Comparison of ENCODE assay signal across 10 cellular contexts in the genomic region with DNA sequence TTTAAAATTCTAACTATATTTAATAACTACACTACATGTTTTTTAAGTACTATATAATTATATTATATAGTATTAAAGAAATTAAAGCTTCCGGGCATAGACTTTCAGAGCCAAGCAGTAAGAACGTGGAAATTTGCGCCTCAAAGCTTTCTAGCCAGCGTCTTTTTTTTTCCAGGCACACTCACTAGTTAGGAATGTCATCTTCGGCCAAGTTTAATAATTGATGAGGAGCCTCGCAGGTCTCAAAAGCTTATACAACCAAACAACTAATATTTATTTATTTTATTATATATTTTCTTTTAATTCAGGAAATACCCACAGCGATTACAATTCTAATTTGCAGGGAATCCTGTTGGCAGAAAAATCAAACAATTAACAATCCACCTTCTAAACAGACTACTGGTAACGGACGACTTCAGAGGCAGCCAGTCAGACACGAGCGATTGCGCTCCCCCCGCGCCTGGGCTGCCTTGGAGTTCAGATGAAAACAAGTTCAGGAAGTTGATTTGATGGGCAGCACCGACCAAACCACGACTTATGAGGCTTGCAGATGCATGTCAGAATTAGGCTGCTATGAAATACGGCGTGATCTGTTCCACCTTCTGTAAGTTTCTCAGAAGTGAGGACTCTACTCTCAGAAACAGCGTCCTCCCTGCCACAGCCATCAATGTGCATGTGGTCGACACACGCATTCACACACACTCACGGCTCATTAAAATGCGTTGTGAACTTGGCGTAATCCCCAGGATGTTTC.
DNase-seq lines count a peak whose midpoint lies in the region; ATAC-seq and TF ChIP-seq lines count a peak whose summit lies in the region.
"Had no signal": no experiment of that assay in that cellular context is flagged by ENCODE, and none has a peak within 500 bp of the region (broad histone marks: within the 10 kb centered on the region; RNA-seq: fewer than 3 reads in every experiment).

No MANE protein-coding gene starts in this region.

- CTCF ChIA-PET in A673 (lab: Charles Lee) (no interaction called here), Caco-2 (lab: Charles Lee) (no interaction called here)

- no peaks in the 10 kb centered on the region for H3K9me3 ChIP-seq in A673 (ENCODE audit: low read depth, low read length, poor library complexity, severe bottlenecking)
- no peaks in the 10 kb centered on the region for H3K9me3 ChIP-seq in Caco-2
- no peaks in the 10 kb centered on the region for H3K9me3 ChIP-seq in gastroesophageal sphincter
- H3K9me3 ChIP-seq: tibial nerve had no signal

- H3K27me3 Mint-ChIP-seq in T-helper 1 cell treated with Interleukin-12 subunit alpha and Interleukin-12 subunit beta and Interleukin-4 antibody, amounts not matched to agents 30 μg/mL and 1 μg/mL, for 36 hours (ENCODE audit: low read depth), result peaks cover 47% of the 10 kb centered on the region
- H3K27me3 Mint-ChIP-seq in naive thymus-derived CD8-positive, alpha-beta T cell, result peaks cover 0 to 29% (median 1%) of the 10 kb centered on the region in 5 donors
- H3K27me3 Mint-ChIP-seq in Caco-2 (ENCODE audit: insufficient read depth, unreplicated experiment), result peaks cover 32% of the 10 kb centered on the region

- H3K36me3 ChIP-seq in A673 (ENCODE audit: insufficient read depth, low read length, poor library complexity, severe bottlenecking) (no peaks in the 10 kb centered on the region), Caco-2 (ENCODE audit: control insufficient read depth, insufficient read depth, low read length) (no peaks in the 10 kb centered on the region), gastroesophageal sphincter (no peaks in the 10 kb centered on the region)
- H3K36me3 ChIP-seq: tibial nerve had no signal

- H3K9me3 Mint-ChIP-seq in T-helper 1 cell treated with Interleukin-12 subunit alpha and Interleukin-12 subunit beta and Interleukin-4 antibody, amounts not matched to agents 30 μg/mL and 1 μg/mL, for 36 hours, result no peaks in the 10 kb centered on the region
- no peaks in the 10 kb centered on the region for H3K9me3 Mint-ChIP-seq in naive thymus-derived CD8-positive, alpha-beta T cell
- no peaks in the 10 kb centered on the region for H3K9me3 Mint-ChIP-seq in Caco-2 (ENCODE audit: unreplicated experiment)

- peak; percentile 71 to 81 for ATAC-seq in naive thymus-derived CD8-positive, alpha-beta T cell
- ATAC-seq in HG03196 (IDR thresholded peaks at IDR 0.05; ENCODE audit: unreplicated experiment) (no peak), SK-N-SH treated with all-trans-retinoic acid at 6 μM for 48 hours (no peak), gastroesophageal sphincter (no peak)
- ATAC-seq: HCT116 had no signal

- peaks cover 1% of the 10 kb centered on the region for H3K36me3 Mint-ChIP-seq in T-helper 1 cell treated with Interleukin-12 subunit alpha and Interleukin-12 subunit beta and Interleukin-4 antibody, amounts not matched to agents 30 μg/mL and 1 μg/mL, for 36 hours (ENCODE audit: low read depth)
- H3K36me3 Mint-ChIP-seq in naive thymus-derived CD8-positive, alpha-beta T cell, result no peaks in the 10 kb centered on the region
- H3K36me3 Mint-ChIP-seq in Caco-2 (ENCODE audit: insufficient read depth, unreplicated experiment), result no peaks in the 10 kb centered on the region

- H3K4me1 ChIP-seq in A673 (ENCODE audit: insufficient read depth, low read length, poor library complexity, severe bottlenecking) (peaks cover 89% of the 10 kb centered on the region), Caco-2 (no peaks in the 10 kb centered on the region), gastroesophageal sphincter (no peaks in the 10 kb centered on the region)

- H3K27me3 ChIP-seq in A673 (replicated peaks; ENCODE audit: insufficient read depth, low read depth, low read length, poor library complexity) (no peaks in the 10 kb centered on the region), Caco-2 (replicated peaks; ENCODE audit: control insufficient read depth, insufficient read depth, low read length) (peaks cover 4% of the 10 kb centered on the region), gastroesophageal sphincter (peaks cover 86% of the 10 kb centered on the region)

- no peak for TF ChIP-seq POLR2A in gastroesophageal sphincter (IDR thresholded peaks at IDR 0.05)

- H3K27ac Mint-ChIP-seq in T-helper 1 cell treated with Interleukin-12 subunit alpha and Interleukin-12 subunit beta and Interleukin-4 antibody, amounts not matched to agents 30 μg/mL and 1 μg/mL, for 36 hours, result peak overlapping the region; percentile 86
- peak overlapping the region; percentile 80 to 99 (median 98) for H3K27ac Mint-ChIP-seq in naive thymus-derived CD8-positive, alpha-beta T cell
- no peak overlapping the region for H3K27ac Mint-ChIP-seq in Caco-2 (ENCODE audit: unreplicated experiment)

- POLR2A ChIA-PET in A673 (lab: Charles Lee; ENCODE audit: low non-redundant PET) (interaction anchor here (0.5 to 1.8 kb wide), 3 partner anchors 27 to 259 kb away, joined by 3 to 22 read pairs (median 11); no protein-coding TSS in a partner anchor), Caco-2 (lab: Charles Lee) (no interaction called here)
- POLR2A ChIA-PET in naive thymus-derived CD8-positive, alpha-beta T cell (lab: Charles Lee), result interaction anchor here (0.7 to 4.1 kb wide), 13 partner anchors 9 to 1133 kb away, joined by 4 to 59 read pairs (median 9); a partner anchor contains a TSS

- H3K4me3 ChIP-seq in A673 (ENCODE audit: low read depth, low read length, poor library complexity, severe bottlenecking) (peak overlapping the region; percentile 15), Caco-2 (ENCODE audit: low read depth, low read length) (no peak overlapping the region), gastroesophageal sphincter (no peak overlapping the region)

- peak overlapping the region; percentile 73 for H3K4me3 Mint-ChIP-seq in T-helper 1 cell treated with Interleukin-12 subunit alpha and Interleukin-12 subunit beta and Interleukin-4 antibody, amounts not matched to agents 30 μg/mL and 1 μg/mL, for 36 hours
- H3K4me3 Mint-ChIP-seq in naive thymus-derived CD8-positive, alpha-beta T cell, result peak overlapping the region; percentile 69 to 97 (median 89)
- no peak overlapping the region for H3K4me3 Mint-ChIP-seq in Caco-2 (ENCODE audit: unreplicated experiment)

- BruUV-seq in A673 (replicated peaks; lab: Mats Ljungman, UMichigan) (no TSS peak), Caco-2 (replicated peaks; lab: Mats Ljungman, UMichigan) (no TSS peak)

- H3K4me1 Mint-ChIP-seq in T-helper 1 cell treated with Interleukin-12 subunit alpha and Interleukin-12 subunit beta and Interleukin-4 antibody, amounts not matched to agents 30 μg/mL and 1 μg/mL, for 36 hours (ENCODE audit: low read depth), result peaks cover 27% of the 10 kb centered on the region
- H3K4me1 Mint-ChIP-seq in naive thymus-derived CD8-positive, alpha-beta T cell, result peaks cover 36 to 78% (median 58%) of the 10 kb centered on the region in 4 donors
- H3K4me1 Mint-ChIP-seq in Caco-2 (ENCODE audit: low read depth, unreplicated experiment), result no peaks in the 10 kb centered on the region

- intact Hi-C loops in A673 (cut with micrococcal nuclease; ENCODE audit: unreplicated experiment), result loop anchor here (10.0 kb wide), 2 partner anchors 430 to 820 kb away; a partner anchor contains a TSS
- intact Hi-C loops in Caco-2 (cut with micrococcal nuclease; ENCODE audit: unreplicated experiment), result no loop called here

- TF ChIP-seq EP300 in gastroesophageal sphincter (IDR thresholded peaks at IDR 0.05), result no peak

- H3K27ac ChIP-seq in A673 (ENCODE audit: low read depth, low read length, poor library complexity, severe bottlenecking) (peak overlapping the region; percentile 92), gastroesophageal sphincter (no peak overlapping the region)
- H3K27ac ChIP-seq: tibial nerve had no signal

- 46 to 60% methylated on average over 19 to 24 of the region's 24 CpGs for WGBS in gastroesophageal sphincter (ENCODE audit: low coverage in 1 of 2), 2 donors

- DNase-seq in A673 (ENCODE audit: low spot score) (peak; percentile 94), Caco-2 (no peak)
- peak; percentile 15 for DNase-seq in activated naive CD4-positive, alpha-beta T cell treated with Interleukin-2 at 50 U/mL for 16 hours
- DNase-seq in naive thymus-derived CD8-positive, alpha-beta T cell, result peak; percentile 45 to 86 (median 66)

- TF ChIP-seq CTCF in A673 (conservative IDR thresholded peaks at IDR 0.05; ENCODE audit: low read depth, low read length) (no peak), Caco-2 (IDR thresholded peaks at IDR 0.05; ENCODE audit: insufficient read depth in 1 of 2, low read depth in 1 of 2, low read length in 1 of 2, severe bottlenecking in 1 of 2, unreplicated experiment in 1 of 2) (no peak), gastroesophageal sphincter (IDR thresholded peaks at IDR 0.05) (no peak)

TF ChIP-seq in SK-N-SH treated with all-trans-retinoic acid at 6 μM for 48 hours, 23 proteins besides CTCF, POLR2A, EP300 and RAD21:
- TF ChIP-seq BACH2 (CRISPR knock-in tag; IDR thresholded peaks at IDR 0.05; ENCODE audit: borderline replicate concordance), result no peak
- TF ChIP-seq, protein P1, sequence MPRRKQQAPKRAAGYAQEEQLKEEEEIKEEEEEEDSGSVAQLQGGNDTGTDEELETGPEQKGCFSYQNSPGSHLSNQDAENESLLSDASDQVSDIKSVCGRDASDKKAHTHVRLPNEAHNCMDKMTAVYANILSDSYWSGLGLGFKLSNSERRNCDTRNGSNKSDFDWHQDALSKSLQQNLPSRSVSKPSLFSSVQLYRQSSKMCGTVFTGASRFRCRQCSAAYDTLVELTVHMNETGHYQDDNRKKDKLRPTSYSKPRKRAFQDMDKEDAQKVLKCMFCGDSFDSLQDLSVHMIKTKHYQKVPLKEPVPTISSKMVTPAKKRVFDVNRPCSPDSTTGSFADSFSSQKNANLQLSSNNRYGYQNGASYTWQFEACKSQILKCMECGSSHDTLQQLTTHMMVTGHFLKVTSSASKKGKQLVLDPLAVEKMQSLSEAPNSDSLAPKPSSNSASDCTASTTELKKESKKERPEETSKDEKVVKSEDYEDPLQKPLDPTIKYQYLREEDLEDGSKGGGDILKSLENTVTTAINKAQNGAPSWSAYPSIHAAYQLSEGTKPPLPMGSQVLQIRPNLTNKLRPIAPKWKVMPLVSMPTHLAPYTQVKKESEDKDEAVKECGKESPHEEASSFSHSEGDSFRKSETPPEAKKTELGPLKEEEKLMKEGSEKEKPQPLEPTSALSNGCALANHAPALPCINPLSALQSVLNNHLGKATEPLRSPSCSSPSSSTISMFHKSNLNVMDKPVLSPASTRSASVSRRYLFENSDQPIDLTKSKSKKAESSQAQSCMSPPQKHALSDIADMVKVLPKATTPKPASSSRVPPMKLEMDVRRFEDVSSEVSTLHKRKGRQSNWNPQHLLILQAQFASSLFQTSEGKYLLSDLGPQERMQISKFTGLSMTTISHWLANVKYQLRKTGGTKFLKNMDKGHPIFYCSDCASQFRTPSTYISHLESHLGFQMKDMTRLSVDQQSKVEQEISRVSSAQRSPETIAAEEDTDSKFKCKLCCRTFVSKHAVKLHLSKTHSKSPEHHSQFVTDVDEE (CRISPR knock-in tag; IDR thresholded peaks at IDR 0.05), result no peak

Comparison
In these comparisons a context has a peak if more than half of its experiments do, and no peak if none do; other contexts are left out.
1. DNase-seq: peak in A673 (single experiment), activated naive CD4-positive, alpha-beta T cell treated with Interleukin-2 at 50 U/mL for 16 hours (single experiment) and naive thymus-derived CD8-positive, alpha-beta T cell (10 of 10); none in Caco-2 (0 of 2).
2. ATAC-seq: peak in naive thymus-derived CD8-positive, alpha-beta T cell (2 of 2); none in HG03196 (single experiment), SK-N-SH treated with all-trans-retinoic acid at 6 μM for 48 hours (single experiment) and gastroesophageal sphincter (single experiment).